Comparison of ENCODE assay signal across 9 cellular contexts in the genomic region with DNA sequence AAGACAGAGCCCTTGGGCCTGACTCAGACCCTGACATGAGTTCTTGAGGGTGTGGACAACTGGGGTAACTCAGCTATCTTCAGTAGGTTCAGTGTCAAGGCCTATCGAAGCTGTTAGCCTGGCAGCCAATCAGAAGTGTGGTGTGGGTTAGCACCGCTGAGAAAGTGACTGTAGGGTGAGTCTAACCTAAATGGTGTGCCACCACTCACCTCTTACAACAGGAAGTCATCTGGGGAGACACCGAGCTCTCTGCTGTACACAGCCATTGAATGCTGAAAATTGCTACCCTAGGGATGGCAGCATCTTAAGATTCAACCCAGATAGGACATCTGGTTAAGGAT. TPM values are rescaled to one million over a fixed set of nuclear protein-coding genes. Genes with fewer than 3 reads are reported as not detected.
DNase-seq lines count a peak whose midpoint lies in the region; ATAC-seq and TF ChIP-seq lines count a peak whose summit lies in the region.
"Had no signal": no experiment of that assay in that cellular context is flagged by ENCODE, and none has a peak within 500 bp of the region (broad histone marks: within the 10 kb centered on the region; RNA-seq: fewer than 3 reads in every experiment).

No MANE protein-coding gene starts in this region.

- peak; percentile 90 to 91 for ATAC-seq in CD4-positive, CD25-positive, alpha-beta regulatory T cell (ENCODE audit: low read depth in 2 of 2)
- ATAC-seq in GM18511 (IDR thresholded peaks at IDR 0.05; ENCODE audit: unreplicated experiment) (no peak), GM21447 (IDR thresholded peaks at IDR 0.05; ENCODE audit: unreplicated experiment) (no peak)

- TF ChIP-seq CTCF in sigmoid colon (IDR thresholded peaks at IDR 0.05) = no peak

- 65 to 88% methylated on average over 3 of the region's 3 CpGs for WGBS in sigmoid colon, 2 donors

- CTCF ChIA-PET in activated naive CD4-positive, alpha-beta T cell treated with anti-CD3 and anti-CD28 coated beads, Interleukin-2, amount 10 ng/mL, durations not matched to agents 7 days and 5 days (lab: Charles Lee) = interaction anchor here (0.7 to 19.4 kb wide), 20 partner anchors 9 to 136 kb away, joined by 3 to 414 read pairs (median 4); a partner anchor contains a TSS

- intact Hi-C loops in sigmoid colon (cut with DNase I) = no loop called here

- H3K27ac Mint-ChIP-seq in CD4-positive, CD25-positive, alpha-beta regulatory T cell = peak overlapping the region; percentile 79 to 100 (median 96)
- H3K27ac Mint-ChIP-seq in activated naive CD4-positive, alpha-beta T cell treated with anti-CD3 and anti-CD28 coated beads, Interleukin-2, amount 10 ng/mL, durations not matched to agents 7 days and 5 days = peak overlapping the region; percentile 89
- H3K27ac Mint-ChIP-seq: neural progenitor cell had no signal

- no peaks in the 10 kb centered on the region for H3K27me3 ChIP-seq in CD4-positive, CD25-positive, alpha-beta regulatory T cell (ENCODE audit: control insufficient read depth, insufficient read depth, low read length)
- no peaks in the 10 kb centered on the region for H3K27me3 ChIP-seq in sigmoid colon

- TF ChIP-seq POLR2A in sigmoid colon (IDR thresholded peaks at IDR 0.05) = no peak

- H3K9me3 Mint-ChIP-seq in CD4-positive, CD25-positive, alpha-beta regulatory T cell = peaks cover 0 to 1% (median 0%) of the 10 kb centered on the region in 7 donors
- no peaks in the 10 kb centered on the region for H3K9me3 Mint-ChIP-seq in activated naive CD4-positive, alpha-beta T cell treated with anti-CD3 and anti-CD28 coated beads, Interleukin-2, amount 10 ng/mL, durations not matched to agents 7 days and 5 days
- H3K9me3 Mint-ChIP-seq: neural progenitor cell had no signal

- H3K4me1 ChIP-seq in CD4-positive, CD25-positive, alpha-beta regulatory T cell (ENCODE audit: control insufficient read depth, insufficient read depth, low read length, poor library complexity, severe bottlenecking) = peaks cover 54% of the 10 kb centered on the region
- peaks cover 0 to 23% (median 17%) of the 10 kb centered on the region in 4 donors for H3K4me1 ChIP-seq in sigmoid colon

- H3K27ac ChIP-seq in CD4-positive, CD25-positive, alpha-beta regulatory T cell (ENCODE audit: insufficient read depth, low read length, poor library complexity, severe bottlenecking) = peak overlapping the region; percentile 77
- H3K27ac ChIP-seq in sigmoid colon = no peak overlapping the region
- H3K27ac ChIP-seq: neural progenitor cell had no signal

- H3K27me3 Mint-ChIP-seq in CD4-positive, CD25-positive, alpha-beta regulatory T cell = no peaks in the 10 kb centered on the region
- H3K27me3 Mint-ChIP-seq in activated naive CD4-positive, alpha-beta T cell treated with anti-CD3 and anti-CD28 coated beads, Interleukin-2, amount 10 ng/mL, durations not matched to agents 7 days and 5 days = no peaks in the 10 kb centered on the region

- H3K36me3 ChIP-seq in CD4-positive, CD25-positive, alpha-beta regulatory T cell (ENCODE audit: control insufficient read depth, insufficient read depth, low read length) = no peaks in the 10 kb centered on the region
- H3K36me3 ChIP-seq in sigmoid colon = no peaks in the 10 kb centered on the region
- H3K36me3 ChIP-seq: neural progenitor cell had no signal

- H3K9me3 ChIP-seq in CD4-positive, CD25-positive, alpha-beta regulatory T cell (ENCODE audit: control insufficient read depth in 2 of 2, low read length in 2 of 2) = no peaks in the 10 kb centered on the region
- no peaks in the 10 kb centered on the region for H3K9me3 ChIP-seq in sigmoid colon

- peak overlapping the region; percentile 33 for H3K4me3 ChIP-seq in CD4-positive, CD25-positive, alpha-beta regulatory T cell (ENCODE audit: low read depth, low read length)
- no peak overlapping the region for H3K4me3 ChIP-seq in sigmoid colon
- H3K4me3 ChIP-seq: neural progenitor cell had no signal

- H3K4me1 Mint-ChIP-seq in CD4-positive, CD25-positive, alpha-beta regulatory T cell = peaks cover 20 to 65% (median 46%) of the 10 kb centered on the region in 4 donors
- peaks cover 62% of the 10 kb centered on the region for H3K4me1 Mint-ChIP-seq in activated naive CD4-positive, alpha-beta T cell treated with anti-CD3 and anti-CD28 coated beads, Interleukin-2, amount 10 ng/mL, durations not matched to agents 7 days and 5 days

- TF ChIP-seq EP300 in sigmoid colon (IDR thresholded peaks at IDR 0.05) = no peak

- DNase-seq in CD4-positive, CD25-positive, alpha-beta regulatory T cell = peak; percentile 57 to 95 (median 84)
- peak; percentile 82 for DNase-seq in activated CD4-positive, alpha-beta T cell treated with anti-CD3 and anti-CD28 coated beads for 48 hours
- peak; percentile 86 for DNase-seq in activated naive CD4-positive, alpha-beta T cell treated with anti-CD3 and anti-CD28 coated beads, Interleukin-2, amount 10 ng/mL, durations not matched to agents 7 days and 5 days
- DNase-seq in stimulated activated CD4-positive, alpha-beta T cell treated with anti-CD3 and anti-CD28 coated beads, Interleukin-2, amount 100 ng/mL, for 24 hours = peak; percentile 61 to 71
- no peak for DNase-seq in DMS53 treated with DMSO at 0.1 percent for 48 hours (lab: John Stamatoyannopoulos, UW; ENCODE audit: unreplicated experiment)
- no peak for DNase-seq in sigmoid colon

- peak overlapping the region; percentile 74 to 84 (median 80) for H3K4me3 Mint-ChIP-seq in CD4-positive, CD25-positive, alpha-beta regulatory T cell
- H3K4me3 Mint-ChIP-seq in activated naive CD4-positive, alpha-beta T cell treated with anti-CD3 and anti-CD28 coated beads, Interleukin-2, amount 10 ng/mL, durations not matched to agents 7 days and 5 days = peak overlapping the region; percentile 56
- H3K4me3 Mint-ChIP-seq: neural progenitor cell had no signal

- no peaks in the 10 kb centered on the region for H3K36me3 Mint-ChIP-seq in CD4-positive, CD25-positive, alpha-beta regulatory T cell
- peaks cover 3% of the 10 kb centered on the region for H3K36me3 Mint-ChIP-seq in activated naive CD4-positive, alpha-beta T cell treated with anti-CD3 and anti-CD28 coated beads, Interleukin-2, amount 10 ng/mL, durations not matched to agents 7 days and 5 days
- H3K36me3 Mint-ChIP-seq: neural progenitor cell had no signal

RNA-seq across cellular contexts. Expression of a gene that starts 44.6 kb away (rescaled TPM):
- 158 TPM for total RNA-seq in CD4-positive, CD25-positive, alpha-beta regulatory T cell
- polyA plus RNA-seq in CD4-positive, CD25-positive, alpha-beta regulatory T cell = 100 to 1,000 TPM; 224 to 258 (median 231) TPM
- total RNA-seq in sigmoid colon = 1 to 10 TPM; 3.6 to 6.9 (median 4.8) TPM
- polyA plus RNA-seq in sigmoid colon = 10 to 100 TPM in 1 of 3 donors, 1 to 10 TPM in 2; 2.5 to 25.9 (median 4.2) TPM

Comparison
In these comparisons a context has a peak if more than half of its experiments do, and no peak if none do; other contexts are left out.
1. ATAC-seq: peak in CD4-positive, CD25-positive, alpha-beta regulatory T cell (2 of 2); none in GM18511 (single experiment) and GM21447 (single experiment).
2. DNase-seq: peak in CD4-positive, CD25-positive, alpha-beta regulatory T cell (3 of 3), activated CD4-positive, alpha-beta T cell treated with anti-CD3 and anti-CD28 coated beads for 48 hours (single experiment), activated naive CD4-positive, alpha-beta T cell treated with anti-CD3 and anti-CD28 coated beads, Interleukin-2, amount 10 ng/mL, durations not matched to agents 7 days and 5 days (single experiment) and stimulated activated CD4-positive, alpha-beta T cell treated with anti-CD3 and anti-CD28 coated beads, Interleukin-2, amount 100 ng/mL, for 24 hours (2 of 2); none in DMS53 treated with DMSO at 0.1 percent for 48 hours (single experiment) and sigmoid colon (single experiment).
3. RNA of a gene that starts 44.6 kb away (total RNA-seq): 158 TPM in CD4-positive, CD25-positive, alpha-beta regulatory T cell (single experiment); 3.6 to 6.9 TPM in sigmoid colon; every median in the first group is over 10 times any median in the second.